Comparison of ENCODE assay signal across 13 cellular contexts in the genomic region with DNA sequence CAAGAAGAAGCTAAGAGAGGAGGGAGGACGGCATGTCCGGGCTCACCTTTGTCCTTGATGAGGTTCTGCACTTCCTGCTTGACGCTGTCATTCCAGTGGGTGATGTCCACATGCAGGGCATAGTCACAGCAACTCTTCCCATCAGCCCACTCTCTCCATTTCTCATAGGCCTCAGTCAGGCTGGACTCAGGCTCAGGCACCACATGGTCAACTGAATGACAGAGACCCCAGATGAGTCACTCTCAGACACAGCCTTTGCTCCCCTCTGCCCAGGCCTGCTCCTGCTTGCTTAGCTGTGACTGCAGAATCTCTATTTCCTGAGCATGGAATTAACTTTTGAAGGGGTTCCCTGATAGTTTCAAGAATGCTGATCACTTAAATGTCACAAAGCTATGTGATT.
"Had no signal": no experiment of that assay in that cellular context is flagged by ENCODE, and none has a peak within 500 bp of the region (broad histone marks: within the 10 kb centered on the region; RNA-seq: fewer than 3 reads in every experiment).

No MANE protein-coding gene starts in this region.

- H3K9me3 ChIP-seq: heart right ventricle, pancreas had no signal

- H3K27me3 ChIP-seq: heart right ventricle, pancreas had no signal

- H3K36me3 ChIP-seq: pancreas had no signal

- H3K4me3 ChIP-seq: heart right ventricle, pancreas had no signal

- ATAC-seq: heart right ventricle; naive thymus-derived CD8-positive, alpha-beta T cell; pancreas; stimulated activated memory B cell treated with anti-CD40 and anti-IgM and Interleukin-4, amounts not matched to agents 10 μg/mL and 1 μg/mL and 100 μg/mL, for 72 hours had no signal

- H3K27ac ChIP-seq: pancreas had no signal

- DNase-seq: activated CD4-positive, alpha-beta T cell treated with anti-CD3 and anti-CD28 coated beads, Interleukin-2, amount 10 ng/mL, durations not matched to agents 24 days and 14 days; activated CD4-positive, CD25-positive, alpha-beta regulatory T cell; activated CD8-positive, alpha-beta memory T cell treated with anti-CD3 and anti-CD28 coated beads, Interleukin-2, amount 50 U/mL, for 48 hours; activated naive CD8-positive, alpha-beta T cell treated with anti-CD3 and anti-CD28 coated beads, Interleukin-2, amount 10 ng/mL, durations not matched to agents 7 days and 5 days; endodermal cell; erythroblast; heart right ventricle; naive thymus-derived CD8-positive, alpha-beta T cell; pancreas; stimulated activated CD4-positive, alpha-beta T cell treated with anti-CD3 and anti-CD28 coated beads, Interleukin-2, amount 100 ng/mL, for 48 hours; T-helper 2 cell; trophoblast cell had no signal
